ENCODE assay signal across 10 cellular contexts in the genomic region with DNA sequence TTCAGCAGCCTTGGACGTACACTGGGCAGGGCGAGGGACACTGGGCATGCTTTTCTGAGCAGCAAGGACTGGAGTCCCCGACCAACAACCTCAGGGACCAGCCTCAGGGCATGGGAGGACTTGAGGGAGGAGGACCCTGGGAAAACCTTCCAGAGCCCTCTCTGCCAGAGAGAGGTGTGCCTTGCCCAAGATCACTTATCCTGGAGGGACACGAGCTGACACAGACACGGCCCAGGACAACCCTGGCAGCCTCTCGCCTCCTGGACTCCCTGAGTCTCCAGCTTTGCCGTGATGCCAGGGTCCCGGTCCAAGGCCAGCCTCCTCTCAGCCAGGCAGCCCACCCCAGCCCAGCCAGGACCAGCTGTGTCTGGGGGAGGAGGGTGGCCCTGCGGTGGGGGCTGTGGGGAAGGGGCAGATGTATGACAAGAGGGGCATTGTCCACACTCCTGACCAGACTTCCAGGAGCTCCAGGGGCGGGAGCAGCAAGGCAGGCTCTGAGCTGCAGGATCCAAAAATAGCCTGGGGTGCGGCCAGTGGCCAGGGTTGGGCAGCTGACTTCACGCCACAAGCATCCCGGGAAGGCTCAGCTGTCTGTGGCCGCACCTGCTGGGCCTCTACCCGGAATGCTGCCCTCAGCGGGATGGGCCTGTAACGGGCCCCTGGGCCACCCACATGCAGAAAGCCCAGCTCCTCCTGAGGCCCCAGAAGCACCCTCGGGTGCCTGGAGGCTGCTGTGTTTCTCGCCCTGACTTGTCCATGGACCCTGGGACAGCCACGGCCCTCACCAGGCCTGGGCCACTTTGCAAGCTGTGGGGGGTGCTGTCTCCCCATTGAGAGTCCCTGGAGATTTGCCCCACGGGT.
A peak's percentile ranks its signal among the peaks of the same experiment; 100 is the strongest.
DNase-seq lines count a peak whose midpoint lies in the region; ATAC-seq lines count a peak whose summit lies in the region.
"Had no signal": no experiment of that assay in that cellular context is flagged by ENCODE, and none has a peak within 500 bp of the region (broad histone marks: within the 10 kb centered on the region; RNA-seq: fewer than 3 reads in every experiment).

No MANE protein-coding gene starts in this region.

- peak; percentile 88 for DNase-seq in HK-2 (ENCODE audit: unreplicated experiment)
- DNase-seq in cerebellar cortex (ENCODE audit: low spot score) = peak; percentile 13
- peak; percentile 91 for DNase-seq in kidney tubule cell (ENCODE audit: low spot score)
- DNase-seq in superior temporal gyrus (ENCODE audit: extremely low spot score) = peak; percentile 32
- DNase-seq in NCI-H774 (lab: John Stamatoyannopoulos, UW) = no peak
- no peak for DNase-seq in mesenteric fat pad (ENCODE audit: low spot score)
- DNase-seq: activated naive CD4-positive, alpha-beta T cell treated with anti-CD3 and anti-CD28 coated beads, Interleukin-2, amount 10 ng/mL, durations not matched to agents 7 days and 5 days; NCI-H1694 treated with DMSO at 0.1 percent for 48 hours had no signal

- no peak for ATAC-seq in GM18907 (IDR thresholded peaks at IDR 0.05; ENCODE audit: unreplicated experiment)
- ATAC-seq in GM19035 (IDR thresholded peaks at IDR 0.05; ENCODE audit: unreplicated experiment) = no peak

Comparison
In these comparisons a context has a peak if more than half of its experiments do, and no peak if none do; other contexts are left out.
1. DNase-seq: peak in HK-2 (single experiment), cerebellar cortex (single experiment), kidney tubule cell (single experiment) and superior temporal gyrus (single experiment); none in NCI-H774 (single experiment) and mesenteric fat pad (single experiment).